ENCODE assay signal across 11 cellular contexts in genomic region chr14:100202712-100203111, GRCh38. TPM values are rescaled to one million over a fixed set of nuclear protein-coding genes. Genes with fewer than 3 reads are reported as not detected.
"Had no signal": no experiment of that assay in that cellular context is flagged by ENCODE, and none has a peak within 500 bp of the region (broad histone marks: within the 10 kb centered on the region; RNA-seq: fewer than 3 reads in every experiment).

No MANE protein-coding gene starts in this region.

- DNase-seq: GM23248, GOT3, H7, HFFc6, IMR-90, KG1 had no signal

- H2AFZ ChIP-seq: GM23248 had no signal

- H3K27ac ChIP-seq: GM23248, HL-60 had no signal

- H3K4me3 ChIP-seq: GM23248, HAP-1, K562 had no signal

- H3K9me3 Mint-ChIP-seq: HFFc6 had no signal

- ATAC-seq: HCT116, K562 had no signal

- H3K9ac ChIP-seq: GM23248 had no signal

- H3K4me3 Mint-ChIP-seq: HFFc6 had no signal

- H3K27ac Mint-ChIP-seq: HFFc6 had no signal

- H3K36me3 ChIP-seq: HAP-1 had no signal

- H3K9me3 ChIP-seq: HAP-1 had no signal

- FAIRE-seq: K562 had no signal

RNA-seq across cellular contexts. Expression of gene DEGS2, which starts 43.3 kb away (rescaled TPM):
- total RNA-seq: H7, HFFc6, HT1080, IMR-90 had no signal
- polyA plus RNA-seq: GM23248, IMR-90 had no signal
